19 cellular contexts compared by ENCODE assay signal in the genomic region with DNA sequence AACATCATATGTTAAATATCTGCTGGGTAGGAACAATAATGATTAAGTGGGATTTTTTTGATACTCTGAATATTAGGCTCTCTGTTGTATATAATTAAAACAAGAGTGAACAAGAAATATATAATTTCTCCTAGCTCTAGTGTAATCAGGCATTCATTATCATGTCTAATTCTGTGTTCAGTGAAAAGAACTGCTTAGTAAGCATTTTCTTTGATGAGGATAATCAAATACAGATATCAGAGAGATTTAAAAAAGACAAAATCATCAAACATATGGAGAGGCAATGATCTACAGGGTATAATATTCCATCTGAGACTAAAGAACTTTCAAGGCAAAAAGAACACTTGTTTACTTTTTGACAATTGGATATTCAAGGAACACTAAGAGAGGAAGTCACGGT.
DNase-seq lines count a peak whose midpoint lies in the region; ATAC-seq, FAIRE-seq and TF ChIP-seq lines count a peak whose summit lies in the region.
"Had no signal": no experiment of that assay in that cellular context is flagged by ENCODE, and none has a peak within 500 bp of the region (broad histone marks: within the 10 kb centered on the region; RNA-seq: fewer than 3 reads in every experiment).

No MANE protein-coding gene starts in this region.

- H3K9me1 ChIP-seq in K562 (ENCODE audit: control insufficient read depth, insufficient read depth, low read length), result no peaks in the 10 kb centered on the region

- H3K79me2 ChIP-seq in HepG2 (ENCODE audit: insufficient read depth, low read length), result no peaks in the 10 kb centered on the region
- H3K79me2 ChIP-seq in K562 (ENCODE audit: control insufficient read depth, insufficient read depth, low read length), result no peaks in the 10 kb centered on the region
- no peaks in the 10 kb centered on the region for H3K79me2 ChIP-seq in neural cell (replicated peaks; ENCODE audit: insufficient read depth, low read length)

- H4K20me1 ChIP-seq in HepG2 (ENCODE audit: insufficient read depth, low read length), result no peaks in the 10 kb centered on the region
- no peaks in the 10 kb centered on the region for H4K20me1 ChIP-seq in K562 (replicated peaks; ENCODE audit: control insufficient read depth, insufficient read depth, low read length)
- H4K20me1 ChIP-seq in neural cell (ENCODE audit: insufficient read depth), result no peaks in the 10 kb centered on the region
- H4K20me1 ChIP-seq: BLaER1 had no signal

- no peak for FAIRE-seq in HepG2 (lab: Jason Lieb, UNC)
- FAIRE-seq in K562 (lab: Jason Lieb, UNC), result no peak
- FAIRE-seq: GM12878 had no signal

- POLR2A ChIA-PET in HepG2 (lab: Yijun Ruan, JAX), result no interaction called here
- POLR2A ChIA-PET in K562 (lab: Yijun Ruan, JAX), result interaction anchor here (0.6 kb wide), 1 partner anchor 21 kb away, joined by 3 read pairs; no protein-coding TSS in a partner anchor

- BruUV-seq in HepG2 (replicated peaks; lab: Mats Ljungman, UMichigan) (no TSS peak), K562 (replicated peaks; lab: Mats Ljungman, UMichigan) (no TSS peak)

- in situ Hi-C loops in HepG2 (cut with HindIII; ENCODE audit: extremely low pct_ligation_motif_present, low pct_unique_long_range_greater_than_20kb), result no loop called here
- in situ Hi-C loops in K562 (cut with MboI), result no loop called here

- H3K4me3 ChIP-seq in HepG2 (replicated peaks in 1 of 3; ENCODE audit: insufficient read depth in 1 of 3, low read depth in 2 of 3, low read length in 3 of 3), result no peak overlapping the region
- H3K4me3 ChIP-seq in right lobe of liver, result no peak overlapping the region
- H3K4me3 ChIP-seq in K562, result no peak overlapping the region
- H3K4me3 ChIP-seq in neural cell (ENCODE audit: low read length), result peak overlapping the region; percentile 27
- H3K4me3 ChIP-seq: BLaER1, GM12878, GM23248 had no signal

- H3K9ac ChIP-seq in HepG2 (ENCODE audit: insufficient read depth, low read depth, low read length) (no peak overlapping the region), K562 (ENCODE audit: insufficient read depth in 1 of 2, low read depth in 2 of 2, low read length in 2 of 2) (no peak overlapping the region), neural cell (ENCODE audit: low read length) (peak overlapping the region; percentile 3)
- H3K9ac ChIP-seq: BLaER1, GM23248 had no signal

- CTCF ChIA-PET in HepG2 (lab: Yijun Ruan, JAX; ENCODE audit: low intra/inter-chr PET ratio, low total read pairs), result no interaction called here
- CTCF ChIA-PET in K562 (lab: Yijun Ruan, JAX; ENCODE audit: low intra/inter-chr PET ratio), result no interaction called here

- no peak overlapping the region for H3K27ac ChIP-seq in HepG2 (ENCODE audit: extremely low read length, insufficient read depth, low read length)
- no peak overlapping the region for H3K27ac ChIP-seq in right lobe of liver
- no peak overlapping the region for H3K27ac ChIP-seq in K562 (ENCODE audit: extremely low read depth, low read depth, low read length)
- H3K27ac ChIP-seq in neural cell (ENCODE audit: low read length), result peak overlapping the region; percentile 72
- H3K27ac ChIP-seq: BLaER1, C4-2B, GM23248 had no signal

- peaks cover 9% of the 10 kb centered on the region; the same call in 1 of the 2 replicates for H3K4me1 ChIP-seq in HepG2 (ENCODE audit: insufficient read depth, low read length)
- H3K4me1 ChIP-seq in right lobe of liver, result no peaks in the 10 kb centered on the region
- no peaks in the 10 kb centered on the region for H3K4me1 ChIP-seq in K562 (replicated peaks in 1 of 2; ENCODE audit: control insufficient read depth in 2 of 2, insufficient read depth in 2 of 2, low read length in 2 of 2)
- H3K4me1 ChIP-seq: BLaER1 had no signal

- no peak for ATAC-seq in HepG2
- ATAC-seq in right lobe of liver, result no peak
- ATAC-seq in K562, result no peak
- no peak for ATAC-seq in GM21423 (IDR thresholded peaks at IDR 0.05; ENCODE audit: unreplicated experiment)
- no peak for ATAC-seq in GM19023 (IDR thresholded peaks at IDR 0.05; ENCODE audit: unreplicated experiment)
- ATAC-seq: CD8-positive, alpha-beta T cell; GM12878; HCT116 had no signal

- no peaks in the 10 kb centered on the region for H3K9me3 ChIP-seq in HepG2 (ENCODE audit: low read length)
- H3K9me3 ChIP-seq in right lobe of liver, result no peaks in the 10 kb centered on the region
- H3K9me3 ChIP-seq in K562 (replicated peaks; ENCODE audit: control insufficient read depth, insufficient read depth, low read depth, low read length), result no peaks in the 10 kb centered on the region
- no peaks in the 10 kb centered on the region for H3K9me3 ChIP-seq in neural cell (ENCODE audit: low read length)
- H3K9me3 ChIP-seq: BLaER1, Caco-2 had no signal

- H3K9me2 ChIP-seq in neural cell (ENCODE audit: insufficient read depth, low read length), result no peaks in the 10 kb centered on the region

- H2AFZ ChIP-seq in HepG2 (ENCODE audit: low read length), result no peak overlapping the region
- H2AFZ ChIP-seq in K562 (ENCODE audit: low read depth, low read length), result no peak overlapping the region
- H2AFZ ChIP-seq in neural cell (ENCODE audit: low read depth, low read length), result no peak overlapping the region
- H2AFZ ChIP-seq: GM23248 had no signal

- DNase-seq in HepG2 (ENCODE audit: low spot score) (no peak), right lobe of liver (no peak), K562 (ENCODE audit: extremely low read depth in 1 of 4, low spot score in 3 of 4) (no peak)
- DNase-seq: 8988T; Caco-2; CD4-positive, CD25-positive, alpha-beta regulatory T cell; CD8-positive, alpha-beta T cell; DMS79; EL; GDM1; GM23248; H9 had no signal

- no peak for TF ChIP-seq RAD21 in HepG2 (CRISPR knock-in tag; IDR thresholded peaks at IDR 0.05)
- TF ChIP-seq RAD21 in K562 (CRISPR knock-in tag; conservative IDR thresholded peaks at IDR 0.05 in 1 of 2, IDR thresholded peaks at IDR 0.05 in 1 of 2), result no peak
- TF ChIP-seq RAD21 in neural cell (conservative IDR thresholded peaks at IDR 0.05), result no peak

- no peaks in the 10 kb centered on the region; a peak in 1 of 5 replicates for H3K27me3 ChIP-seq in HepG2 (ENCODE audit: control insufficient read depth in 1 of 2, insufficient read depth in 2 of 2, low read length in 2 of 2)
- H3K27me3 ChIP-seq in right lobe of liver, result no peaks in the 10 kb centered on the region
- no peaks in the 10 kb centered on the region for H3K27me3 ChIP-seq in K562 (ENCODE audit: control insufficient read depth in 2 of 2, insufficient read depth in 2 of 2, low read length in 2 of 2)
- no peaks in the 10 kb centered on the region for H3K27me3 ChIP-seq in neural cell (ENCODE audit: insufficient read depth, low read depth, low read length)
- H3K27me3 ChIP-seq: BLaER1 had no signal

- no peak for TF ChIP-seq POLR2A in HepG2 (IDR thresholded peaks at IDR 0.05; ENCODE audit: insufficient read depth in 1 of 2, low read depth in 2 of 2, low read length in 2 of 2)
- TF ChIP-seq POLR2A in right lobe of liver (IDR thresholded peaks at IDR 0.05), result no peak
- TF ChIP-seq POLR2A in K562 (conservative IDR thresholded peaks at IDR 0.05), result no peak

- TF ChIP-seq EP300 in HepG2 (IDR thresholded peaks at IDR 0.05; ENCODE audit: low read depth in 2 of 2, low read length in 2 of 2) (no peak), HepG2 (CRISPR knock-in tag; IDR thresholded peaks at IDR 0.05; ENCODE audit: borderline replicate concordance) (no peak), K562 (IDR thresholded peaks at IDR 0.05; ENCODE audit: low read length) (no peak), neural cell (conservative IDR thresholded peaks at IDR 0.05; ENCODE audit: poor library complexity, severe bottlenecking) (no peak)

- H3K36me3 ChIP-seq in HepG2 (replicated peaks in 1 of 2; ENCODE audit: control insufficient read depth in 1 of 2, insufficient read depth in 2 of 2, low read length in 2 of 2), result no peaks in the 10 kb centered on the region
- no peaks in the 10 kb centered on the region for H3K36me3 ChIP-seq in right lobe of liver
- H3K36me3 ChIP-seq in K562 (ENCODE audit: control insufficient read depth, insufficient read depth, low read length), result no peaks in the 10 kb centered on the region
- no peaks in the 10 kb centered on the region for H3K36me3 ChIP-seq in neural cell (ENCODE audit: insufficient read depth, low read length)
- H3K36me3 ChIP-seq: BLaER1 had no signal

- intact Hi-C loops in HepG2 (cut with micrococcal nuclease; ENCODE audit: unreplicated experiment), result no loop called here
- intact Hi-C loops in right lobe of liver (cut with DNase I), result no loop called here
- intact Hi-C loops in K562 (cut with micrococcal nuclease), result no loop called here

- 100% methylated on average over 1 of the region's 1 CpG for WGBS in HepG2 (ENCODE audit: low lambda C conversion rate)
- 100% methylated on average over 1 of the region's 1 CpG for WGBS in right lobe of liver (ENCODE audit: insufficient coverage, low coverage, low lambda C conversion rate, missing lambda C conversion rate)
- WGBS in K562 (ENCODE audit: insufficient coverage, low coverage, missing lambda C conversion rate), result 0% methylated on average over 1 of the region's 1 CpG

- H3K4me2 ChIP-seq in HepG2 (ENCODE audit: low read depth, low read length) (no peak overlapping the region), K562 (ENCODE audit: insufficient read depth, low read length) (no peak overlapping the region), neural cell (ENCODE audit: low read length) (no peak overlapping the region)
- H3K4me2 ChIP-seq: BLaER1 had no signal

- TF ChIP-seq CTCF in HepG2 (CRISPR knock-in tag; IDR thresholded peaks at IDR 0.05) (no peak), right lobe of liver (IDR thresholded peaks at IDR 0.05) (no peak), K562 (IDR thresholded peaks at IDR 0.05 in 2 of 3, conservative IDR thresholded peaks at IDR 0.05 in 1 of 3; ENCODE audit: insufficient read depth in 2 of 3, low read depth in 1 of 3, low read length in 3 of 3) (no peak), neural cell (IDR thresholded peaks at IDR 0.05; ENCODE audit: poor library complexity, severe bottlenecking) (no peak)

- peaks cover 6% of the 10 kb centered on the region for H3F3A ChIP-seq in neural cell (ENCODE audit: insufficient read depth, low read length, poor library complexity, severe bottlenecking)

TF ChIP-seq in HepG2, 621 proteins besides CTCF, POLR2A, EP300 and RAD21 (continues in another document):
- TF ChIP-seq MAFK (conservative IDR thresholded peaks at IDR 0.05 in 1 of 2, IDR thresholded peaks at IDR 0.05 in 1 of 2; ENCODE audit: low read length in 2 of 2), result peak; percentile 93 to 98
- no peak for TF ChIP-seq FOXP1 (IDR thresholded peaks at IDR 0.05)
- no peak for TF ChIP-seq FOXP1 (CRISPR knock-in tag; IDR thresholded peaks at IDR 0.05)

TF ChIP-seq in neural cell, 6 proteins besides CTCF, POLR2A, EP300 and RAD21 (continues in another document):
- TF ChIP-seq SMC3 (conservative IDR thresholded peaks at IDR 0.05; ENCODE audit: poor library complexity), result no peak
